ENCODE assay signal across 1 cellular context in the genomic region with DNA sequence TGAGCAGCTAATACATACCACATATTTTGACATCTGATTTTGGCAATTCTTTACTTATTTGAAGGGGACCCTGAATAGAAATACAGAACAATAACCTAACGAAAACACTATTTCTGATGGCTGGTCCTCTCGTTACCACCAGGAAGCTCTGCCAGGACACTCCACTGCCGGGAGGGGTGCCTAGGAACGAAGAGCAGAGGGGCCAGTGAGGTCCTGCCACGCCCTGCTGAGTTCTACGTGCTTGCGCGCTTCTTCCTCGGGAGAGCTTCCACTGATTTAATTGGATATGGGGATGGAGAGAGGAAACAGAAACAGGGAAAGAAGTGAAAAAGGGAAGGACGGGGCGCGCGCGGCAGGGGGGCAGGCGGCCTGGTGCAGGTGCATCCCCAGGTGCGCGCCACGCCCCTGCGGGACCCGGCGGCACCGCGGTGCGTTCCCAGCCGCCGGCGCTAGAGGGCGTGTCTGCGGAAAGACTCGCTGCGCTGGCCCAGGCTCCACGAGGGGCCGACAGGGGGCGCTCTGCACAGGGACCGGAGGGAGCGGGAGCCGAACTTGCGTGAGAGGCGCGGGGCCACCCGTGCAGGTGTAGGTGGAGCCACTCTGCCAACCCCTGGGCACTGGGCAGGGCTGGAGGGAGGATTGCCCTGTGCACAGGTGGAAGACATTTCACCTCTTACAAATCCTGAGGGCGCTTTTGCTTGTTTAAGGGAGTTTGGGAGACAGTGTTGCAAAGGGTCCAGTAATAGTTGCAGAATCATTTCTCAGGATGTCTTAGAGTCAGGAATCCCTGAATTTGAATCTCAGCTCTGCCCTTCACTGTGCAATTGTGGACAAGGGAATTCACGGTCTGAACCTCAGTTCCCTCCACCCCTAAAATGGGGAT.
TF ChIP-seq lines count a peak whose summit lies in the region.

No MANE protein-coding gene starts in this region.

TF ChIP-seq in H1, 55 proteins besides CTCF, POLR2A, EP300 and RAD21 (continued from another document):
- TF ChIP-seq RXRA (IDR thresholded peaks at IDR 0.05; ENCODE audit: insufficient read depth, low read depth, low read length) = no peak
- TF ChIP-seq EGR1 (IDR thresholded peaks at IDR 0.05; ENCODE audit: borderline replicate concordance, low read depth, low read length) = no peak
- no peak for TF ChIP-seq SUZ12 (IDR thresholded peaks at IDR 0.05; ENCODE audit: low read length)
- no peak for TF ChIP-seq BRCA1 (IDR thresholded peaks at IDR 0.05; ENCODE audit: low read depth, low read length)
- TF ChIP-seq E2F6 (IDR thresholded peaks at IDR 0.05) = no peak
- no peak for TF ChIP-seq SP4 (IDR thresholded peaks at IDR 0.05; ENCODE audit: low read length)
- TF ChIP-seq CEBPB (IDR thresholded peaks at IDR 0.05; ENCODE audit: low read depth, low read length) = no peak
- TF ChIP-seq SIRT6 (IDR thresholded peaks at IDR 0.05; ENCODE audit: low read length) = no peak
- no peak for TF ChIP-seq EZH2 (IDR thresholded peaks at IDR 0.05; ENCODE audit: low read depth, low read length, severe bottlenecking)
- TF ChIP-seq KDM5A (IDR thresholded peaks at IDR 0.05; ENCODE audit: low read length) = no peak
- no peak for TF ChIP-seq SP1 (IDR thresholded peaks at IDR 0.05; ENCODE audit: low read depth, low read length)
- TF ChIP-seq, protein P1, sequence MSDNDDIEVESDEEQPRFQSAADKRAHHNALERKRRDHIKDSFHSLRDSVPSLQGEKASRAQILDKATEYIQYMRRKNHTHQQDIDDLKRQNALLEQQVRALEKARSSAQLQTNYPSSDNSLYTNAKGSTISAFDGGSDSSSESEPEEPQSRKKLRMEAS (IDR thresholded peaks at IDR 0.05) = peak; percentile 77
- TF ChIP-seq CHD7 (IDR thresholded peaks at IDR 0.05; ENCODE audit: insufficient replicate concordance, low read length) = no peak
- no peak for TF ChIP-seq CTBP2 (IDR thresholded peaks at IDR 0.05; ENCODE audit: borderline replicate concordance, insufficient read depth, insufficient read length, low read length)
- TF ChIP-seq POLR2AphosphoS5 (IDR thresholded peaks at IDR 0.05; ENCODE audit: low read depth, low read length) = no peak
- TF ChIP-seq RNF2 (IDR thresholded peaks at IDR 0.05; ENCODE audit: borderline replicate concordance, low read depth, low read length, missing control alignments, poor library complexity, severe bottlenecking) = no peak
- no peak for TF ChIP-seq CBX5 (IDR thresholded peaks at IDR 0.05; ENCODE audit: low read depth, low read length)
- TF ChIP-seq, protein P2, sequence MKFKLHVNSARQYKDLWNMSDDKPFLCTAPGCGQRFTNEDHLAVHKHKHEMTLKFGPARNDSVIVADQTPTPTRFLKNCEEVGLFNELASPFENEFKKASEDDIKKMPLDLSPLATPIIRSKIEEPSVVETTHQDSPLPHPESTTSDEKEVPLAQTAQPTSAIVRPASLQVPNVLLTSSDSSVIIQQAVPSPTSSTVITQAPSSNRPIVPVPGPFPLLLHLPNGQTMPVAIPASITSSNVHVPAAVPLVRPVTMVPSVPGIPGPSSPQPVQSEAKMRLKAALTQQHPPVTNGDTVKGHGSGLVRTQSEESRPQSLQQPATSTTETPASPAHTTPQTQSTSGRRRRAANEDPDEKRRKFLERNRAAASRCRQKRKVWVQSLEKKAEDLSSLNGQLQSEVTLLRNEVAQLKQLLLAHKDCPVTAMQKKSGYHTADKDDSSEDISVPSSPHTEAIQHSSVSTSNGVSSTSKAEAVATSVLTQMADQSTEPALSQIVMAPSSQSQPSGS (IDR thresholded peaks at IDR 0.05; ENCODE audit: low read length) = no peak
- TF ChIP-seq ZNF274 (IDR thresholded peaks at IDR 0.05; ENCODE audit: borderline replicate concordance, extremely low read depth, low read length) = no peak
- no peak for TF ChIP-seq POU5F1 (IDR thresholded peaks at IDR 0.05; ENCODE audit: low read depth, low read length)
- TF ChIP-seq YY1 (IDR thresholded peaks at IDR 0.05; ENCODE audit: low read depth, low read length) = peak; percentile 76
- TF ChIP-seq SRF (IDR thresholded peaks at IDR 0.05; ENCODE audit: low read depth, low read length) = no peak
- TF ChIP-seq TEAD4 (IDR thresholded peaks at IDR 0.05; ENCODE audit: low read depth, low read length) = no peak
- no peak for TF ChIP-seq SP2 (IDR thresholded peaks at IDR 0.05; ENCODE audit: low read length)
- TF ChIP-seq GABPA (IDR thresholded peaks at IDR 0.05; ENCODE audit: borderline replicate concordance, insufficient read depth, low read length) = no peak
- TF ChIP-seq TAF7 (optimal IDR thresholded peaks at IDR 0.05; ENCODE audit: borderline replicate concordance, low read depth, low read length) = peak; percentile 63
- TF ChIP-seq RFX5 (IDR thresholded peaks at IDR 0.05; ENCODE audit: borderline replicate concordance, low read depth, low read length) = no peak
- no peak for TF ChIP-seq CHD1 (IDR thresholded peaks at IDR 0.05; ENCODE audit: low read depth, low read length)
- TF ChIP-seq HDAC6 (IDR thresholded peaks at IDR 0.05; ENCODE audit: low read depth, low read length) = no peak
- no peak for TF ChIP-seq KDM4A (IDR thresholded peaks at IDR 0.05; ENCODE audit: low read depth, low read length, severe bottlenecking)
- TF ChIP-seq CBX8 (IDR thresholded peaks at IDR 0.05; ENCODE audit: borderline replicate concordance, low read depth, low read length) = no peak
- peak; percentile 33 for TF ChIP-seq ASH2L (IDR thresholded peaks at IDR 0.05; ENCODE audit: low read length)
- TF ChIP-seq RBBP5 (IDR thresholded peaks at IDR 0.05; ENCODE audit: borderline replicate concordance, low read depth, low read length) = no peak
- 0 out of 2 replicates have a peak, but pooled peaks have one; percentile 66 for TF ChIP-seq ATF3 (IDR thresholded peaks at IDR 0.05; ENCODE audit: insufficient read depth, low read depth, low read length)
- TF ChIP-seq SIX5 (IDR thresholded peaks at IDR 0.05; ENCODE audit: low read depth, low read length) = no peak
- no peak for TF ChIP-seq JUN (IDR thresholded peaks at IDR 0.05; ENCODE audit: low read depth, low read length)
- peak; percentile 55; the same call in 1 of the 2 replicates for TF ChIP-seq JUND (IDR thresholded peaks at IDR 0.05; ENCODE audit: low read length)
- TF ChIP-seq MAFK (IDR thresholded peaks at IDR 0.05; ENCODE audit: low read depth, low read length) = no peak
- TF ChIP-seq NRF1 (IDR thresholded peaks at IDR 0.05; ENCODE audit: low read depth, low read length) = no peak
- no peak for TF ChIP-seq GTF2F1 (IDR thresholded peaks at IDR 0.05; ENCODE audit: borderline replicate concordance, low read depth, low read length)
- no peak for TF ChIP-seq CHD2 (IDR thresholded peaks at IDR 0.05; ENCODE audit: low read length)
- TF ChIP-seq TCF12 (IDR thresholded peaks at IDR 0.05; ENCODE audit: low read depth, low read length) = peak; percentile 92
- no peak for TF ChIP-seq TAF1 (IDR thresholded peaks at IDR 0.05; ENCODE audit: low read depth, low read length)
- TF ChIP-seq SIN3A (conservative IDR thresholded peaks at IDR 0.05 in 1 of 2, IDR thresholded peaks at IDR 0.05 in 1 of 2; ENCODE audit: low read depth in 1 of 2, low read length in 2 of 2) = no peak
- TF ChIP-seq SAP30 (IDR thresholded peaks at IDR 0.05; ENCODE audit: insufficient read depth, insufficient replicate concordance, low read length) = no peak
- no peak for TF ChIP-seq NANOG (IDR thresholded peaks at IDR 0.05; ENCODE audit: insufficient read depth, low read depth, low read length, poor library complexity, severe bottlenecking)
- TF ChIP-seq USF2 (IDR thresholded peaks at IDR 0.05; ENCODE audit: low read length) = no peak
- TF ChIP-seq BCL11A (IDR thresholded peaks at IDR 0.05; ENCODE audit: low read depth in 2 of 2, low read length in 2 of 2) = no peak
- TF ChIP-seq CREB1 (IDR thresholded peaks at IDR 0.05) = peak; percentile 60; the same call in 1 of the 2 replicates
